13 cellular contexts compared by ENCODE assay signal in the genomic region with DNA sequence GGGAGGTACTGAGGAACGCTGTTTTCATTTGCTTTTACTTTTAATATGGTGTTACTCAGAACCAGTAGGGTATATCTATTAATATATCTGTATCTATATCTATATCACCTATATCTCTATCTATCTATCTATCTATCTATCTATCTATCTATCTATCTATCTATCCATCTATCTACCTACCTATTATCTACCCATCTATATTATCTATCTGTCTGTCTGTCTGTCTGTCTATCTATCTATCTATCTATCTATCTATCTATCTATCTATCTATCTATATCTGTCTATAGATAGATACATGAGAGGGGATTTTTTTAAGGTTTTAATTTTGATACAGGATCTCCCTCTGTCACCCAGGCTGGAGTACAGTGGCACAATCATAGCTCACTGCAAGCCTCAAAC. TPM values are rescaled to one million over a fixed set of nuclear protein-coding genes. Genes with fewer than 3 reads are reported as not detected.
"Had no signal": no experiment of that assay in that cellular context is flagged by ENCODE, and none has a peak within 500 bp of the region (broad histone marks: within the 10 kb centered on the region; RNA-seq: fewer than 3 reads in every experiment).

No MANE protein-coding gene starts in this region.

RNA-seq across cellular contexts. Expression of gene GDNF, which starts 23.1 kb away (rescaled TPM):
- total RNA-seq: activated naive CD4-positive, alpha-beta T cell treated with anti-CD3 and anti-CD28 coated beads for 36 hours; activated naive CD4-positive, alpha-beta T cell treated with anti-CD3 and anti-CD28 coated beads, Interleukin-2, amount 50 U/mL, for 72 hours; activated naive CD8-positive, alpha-beta T cell treated with anti-CD3 and anti-CD28 coated beads for 36 hours; activated naive CD8-positive, alpha-beta T cell treated with anti-CD3 and anti-CD28 coated beads, Interleukin-2, amount 10 ng/mL, durations not matched to agents 7 days and 5 days; activated T-cell treated with anti-CD3 and anti-CD28 coated beads, Interleukin-2, amount 50 U/mL, for 4 hours; activated T-cell treated with anti-CD3 and anti-CD28 coated beads, Interleukin-2, amount 50 U/mL, for 72 hours; activated T-helper 17 cell treated with anti-CD3 and anti-CD28 coated beads, Interleukin-2, amount 50 U/mL, for 72 hours; activated T-helper 2 cell treated with anti-CD3 and anti-CD28 coated beads, Interferon-gamma antibody, Interleukin-2, Interleukin-4, amounts not matched to agents 10 μg/mL and 5 μg/mL and 100 μg/mL, durations not matched to agents 14 hours and 24 hours and 36 hours; ascending aorta; body of pancreas; cardiac muscle cell; cerebellum had no signal
- polyA plus RNA-seq: aorta, cardiac muscle cell had no signal
